Comparison of ENCODE assay signal across 7 cellular contexts in the genomic region with DNA sequence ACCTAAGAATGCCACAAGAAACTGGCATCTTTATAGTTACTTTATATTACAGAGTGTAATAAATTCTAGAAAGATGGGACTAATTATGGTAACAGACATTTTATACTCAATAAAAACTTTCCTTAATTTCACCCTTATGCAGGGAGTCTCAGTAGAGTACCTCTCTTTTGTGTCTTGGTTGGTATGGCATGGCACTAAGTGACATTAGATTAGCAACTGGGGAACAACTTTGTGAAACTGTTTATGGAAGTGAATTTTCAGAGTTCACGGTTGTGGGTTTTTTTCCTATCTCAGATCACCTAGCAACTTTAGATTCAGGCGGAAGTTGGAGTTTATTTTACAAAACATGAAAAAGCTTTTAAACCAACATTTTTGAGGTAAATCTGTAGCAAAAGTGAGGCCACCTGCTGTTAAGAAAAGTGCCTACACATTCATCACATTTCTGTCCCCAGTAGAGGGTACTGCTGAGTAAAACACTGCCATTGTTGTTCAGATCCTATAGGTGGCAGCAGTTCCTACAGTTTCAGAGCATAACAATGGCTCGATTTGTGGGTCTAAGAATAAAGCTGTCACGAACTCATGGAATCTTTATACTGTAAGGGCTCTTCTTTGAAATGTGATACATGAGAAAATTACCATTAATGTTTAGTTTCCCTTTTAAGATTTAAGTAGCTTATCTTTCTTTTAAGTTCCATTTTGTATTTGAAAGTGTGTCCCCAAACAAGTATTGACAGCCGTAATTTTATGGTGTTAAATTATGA.
DNase-seq lines count a peak whose midpoint lies in the region; ATAC-seq and TF ChIP-seq lines count a peak whose summit lies in the region.

No MANE protein-coding gene starts in this region.

- no peak overlapping the region for H3K27ac ChIP-seq in cardiac muscle cell
- no peak overlapping the region for H3K27ac ChIP-seq in psoas muscle

- no peak overlapping the region for H3K4me3 Mint-ChIP-seq in activated naive CD8-positive, alpha-beta T cell treated with anti-CD3 and anti-CD28 coated beads, Interleukin-2, amount 10 ng/mL, durations not matched to agents 7 days and 5 days

- ATAC-seq in activated naive CD8-positive, alpha-beta T cell treated with anti-CD3 and anti-CD28 coated beads, Interleukin-2, amount 10 ng/mL, durations not matched to agents 7 days and 5 days (ENCODE audit: low read depth): peak; percentile 99
- ATAC-seq in psoas muscle: peak; percentile 88 to 100 (median 96)

- 20 to 23% (median 21%) methylated on average over 5 of the region's 5 CpGs for WGBS in psoas muscle, 3 donors

- peaks cover 1% of the 10 kb centered on the region for H3K4me1 Mint-ChIP-seq in activated naive CD8-positive, alpha-beta T cell treated with anti-CD3 and anti-CD28 coated beads, Interleukin-2, amount 10 ng/mL, durations not matched to agents 7 days and 5 days

- POLR2A ChIA-PET in activated naive CD8-positive, alpha-beta T cell treated with anti-CD3 and anti-CD28 coated beads, Interleukin-2, amount 10 ng/mL, durations not matched to agents 7 days and 5 days (lab: Charles Lee): no interaction called here

- no peak overlapping the region for H3K4me3 ChIP-seq in HAP-1
- H3K4me3 ChIP-seq in cardiac muscle cell: no peak overlapping the region
- no peak overlapping the region for H3K4me3 ChIP-seq in psoas muscle

- DNase-seq in GM10266 (ENCODE audit: extremely low spot score) (peak; percentile 64), HAP-1 (ENCODE audit: low spot score in 2 of 2) (peak; percentile 65 to 94), OCI-M1 (lab: John Stamatoyannopoulos, UW) (peak; percentile 89), cardiac muscle cell (ENCODE audit: low read depth in 1 of 2, low spot score in 1 of 2) (peak; percentile 83 to 91), psoas muscle (no peak)
- DNase-seq in activated naive CD8-positive, alpha-beta T cell treated with anti-CD3 and anti-CD28 coated beads, Interleukin-2, amount 10 ng/mL, durations not matched to agents 7 days and 5 days: no peak

- H3K27ac Mint-ChIP-seq in activated naive CD8-positive, alpha-beta T cell treated with anti-CD3 and anti-CD28 coated beads, Interleukin-2, amount 10 ng/mL, durations not matched to agents 7 days and 5 days: no peak overlapping the region

- peaks cover 2% of the 10 kb centered on the region for H3K36me3 Mint-ChIP-seq in activated naive CD8-positive, alpha-beta T cell treated with anti-CD3 and anti-CD28 coated beads, Interleukin-2, amount 10 ng/mL, durations not matched to agents 7 days and 5 days

- in situ Hi-C loops in HAP-1 (cut with MboI; ENCODE audit: low sequenced_read_pairs): loop anchor here (10.0 kb wide), 1 partner anchor 495 kb away; no protein-coding TSS in a partner anchor

- no peaks in the 10 kb centered on the region for H3K27me3 Mint-ChIP-seq in activated naive CD8-positive, alpha-beta T cell treated with anti-CD3 and anti-CD28 coated beads, Interleukin-2, amount 10 ng/mL, durations not matched to agents 7 days and 5 days

- H3K4me1 ChIP-seq in HAP-1 (peaks cover 4% of the 10 kb centered on the region), cardiac muscle cell (ENCODE audit: low read depth) (no peaks in the 10 kb centered on the region), psoas muscle (no peaks in the 10 kb centered on the region)

- TF ChIP-seq CTCF in GM10266 (IDR thresholded peaks at IDR 0.05; ENCODE audit: control insufficient read depth, insufficient read depth, low read depth, missing control alignments) (peak; percentile 100), LNCAP (IDR thresholded peaks at IDR 0.05) (peak; percentile 83), cardiac muscle cell (IDR thresholded peaks at IDR 0.05; ENCODE audit: low read depth, low read length) (peak; percentile 100), psoas muscle (IDR thresholded peaks at IDR 0.05) (peak; percentile 98)

- H3K9me3 ChIP-seq in HAP-1 (no peaks in the 10 kb centered on the region), cardiac muscle cell (ENCODE audit: low read depth) (no peaks in the 10 kb centered on the region), psoas muscle (no peaks in the 10 kb centered on the region)

- intact Hi-C loops in psoas muscle (cut with DNase I): loop anchor here (2.0 to 10.0 kb wide), 5 partner anchors 87 to 478 kb away; no protein-coding TSS in a partner anchor

- no peaks in the 10 kb centered on the region for H3K9me3 Mint-ChIP-seq in activated naive CD8-positive, alpha-beta T cell treated with anti-CD3 and anti-CD28 coated beads, Interleukin-2, amount 10 ng/mL, durations not matched to agents 7 days and 5 days

- H3K36me3 ChIP-seq in HAP-1 (replicated peaks) (no peaks in the 10 kb centered on the region), cardiac muscle cell (no peaks in the 10 kb centered on the region), psoas muscle (ENCODE audit: insufficient read depth in 1 of 2, low read depth in 1 of 2) (no peaks in the 10 kb centered on the region)

- H3K27me3 ChIP-seq in HAP-1 (ENCODE audit: low read depth) (no peaks in the 10 kb centered on the region), cardiac muscle cell (no peaks in the 10 kb centered on the region), psoas muscle (ENCODE audit: insufficient read depth in 3 of 3, low read length in 2 of 3) (no peaks in the 10 kb centered on the region)

Comparison
In these comparisons a context has a peak if more than half of its experiments do, and no peak if none do; other contexts are left out.
1. DNase-seq: peak in GM10266 (single experiment), HAP-1 (2 of 2), OCI-M1 (single experiment) and cardiac muscle cell (2 of 2); none in activated naive CD8-positive, alpha-beta T cell treated with anti-CD3 and anti-CD28 coated beads, Interleukin-2, amount 10 ng/mL, durations not matched to agents 7 days and 5 days (single experiment) and psoas muscle (0 of 2).
2. Peak in every context shown above with its lines, with median percentiles within 50 percentile points of each other: CTCF ChIP-seq.